In genomic region chr15:67126551-67127333, GRCh38 we compare ENCODE assay signal across 10 cellular contexts.
DNase-seq lines count a peak whose midpoint lies in the region; ATAC-seq and TF ChIP-seq lines count a peak whose summit lies in the region.
"Had no signal": no experiment of that assay in that cellular context is flagged by ENCODE, and none has a peak within 500 bp of the region (broad histone marks: within the 10 kb centered on the region; RNA-seq: fewer than 3 reads in every experiment).

No MANE protein-coding gene starts in this region.

- H3K4me1 Mint-ChIP-seq in activated CD8-positive, alpha-beta T cell treated with anti-CD3 and anti-CD28 coated beads for 36 hours (ENCODE audit: low read depth): peaks cover 59% of the 10 kb centered on the region
- peaks cover 67% of the 10 kb centered on the region for H3K4me1 Mint-ChIP-seq in activated CD8-positive, alpha-beta T cell treated with anti-CD3 and anti-CD28 coated beads, Interleukin-2, amount 10 ng/mL, durations not matched to agents 7 days and 5 days (ENCODE audit: low read depth)
- peaks cover 53% of the 10 kb centered on the region for H3K4me1 Mint-ChIP-seq in WTC11

- no peaks in the 10 kb centered on the region for H3K9me3 ChIP-seq in tibial artery

- peak overlapping the region; percentile 73 to 78 for H3K27ac ChIP-seq in tibial artery
- H3K27ac ChIP-seq: SK-N-MC had no signal

- no peaks in the 10 kb centered on the region for H3K27me3 ChIP-seq in tibial artery
- H3K27me3 ChIP-seq: cardiac muscle cell had no signal

- CTCF ChIA-PET in activated CD8-positive, alpha-beta T cell treated with anti-CD3 and anti-CD28 coated beads for 36 hours (lab: Charles Lee): interaction anchor here (1.0 kb wide), 1 partner anchor 10 kb away, joined by 3 read pairs; no protein-coding TSS in a partner anchor
- CTCF ChIA-PET in activated CD8-positive, alpha-beta T cell treated with anti-CD3 and anti-CD28 coated beads, Interleukin-2, amount 10 ng/mL, durations not matched to agents 7 days and 5 days (lab: Charles Lee): no interaction called here
- CTCF ChIA-PET in WTC11 (lab: Charles Lee): no interaction called here

- H3K36me3 ChIP-seq in tibial artery: no peaks in the 10 kb centered on the region
- H3K36me3 ChIP-seq: cardiac muscle cell had no signal

- no peak overlapping the region for H3K4me3 Mint-ChIP-seq in activated CD8-positive, alpha-beta T cell treated with anti-CD3 and anti-CD28 coated beads for 36 hours
- no peak overlapping the region for H3K4me3 Mint-ChIP-seq in activated CD8-positive, alpha-beta T cell treated with anti-CD3 and anti-CD28 coated beads, Interleukin-2, amount 10 ng/mL, durations not matched to agents 7 days and 5 days
- no peak overlapping the region for H3K4me3 Mint-ChIP-seq in WTC11

- intact Hi-C loops in activated CD8-positive, alpha-beta T cell treated with anti-CD3 and anti-CD28 coated beads for 36 hours (cut with micrococcal nuclease): no loop called here
- intact Hi-C loops in tibial artery (cut with DNase I; ENCODE audit: low total_unique reads): no loop called here

- ATAC-seq in activated CD8-positive, alpha-beta T cell treated with anti-CD3 and anti-CD28 coated beads for 36 hours: no peak
- no peak for ATAC-seq in activated CD8-positive, alpha-beta T cell treated with anti-CD3 and anti-CD28 coated beads, Interleukin-2, amount 10 ng/mL, durations not matched to agents 7 days and 5 days
- ATAC-seq in WTC11 (no peak), left lobe of liver (peak; percentile 94)

- no peak for DNase-seq in activated CD8-positive, alpha-beta T cell treated with anti-CD3 and anti-CD28 coated beads for 36 hours
- DNase-seq in activated CD8-positive, alpha-beta T cell treated with anti-CD3 and anti-CD28 coated beads, Interleukin-2, amount 10 ng/mL, durations not matched to agents 7 days and 5 days: no peak
- DNase-seq in WTC11 (ENCODE audit: low spot score): no peak
- peak; percentile 76 for DNase-seq in left lobe of liver (ENCODE audit: low spot score)
- DNase-seq in tibial artery: peak; percentile 19 to 57
- no peak for DNase-seq in midbrain (lab: John Stamatoyannopoulos, UW)
- no peak for DNase-seq in kidney glomerular epithelial cell (lab: John Stamatoyannopoulos, UW)
- no peak for DNase-seq in effector CD4-positive, alpha-beta T cell

- H3K9me3 Mint-ChIP-seq in activated CD8-positive, alpha-beta T cell treated with anti-CD3 and anti-CD28 coated beads for 36 hours: no peaks in the 10 kb centered on the region
- H3K9me3 Mint-ChIP-seq in activated CD8-positive, alpha-beta T cell treated with anti-CD3 and anti-CD28 coated beads, Interleukin-2, amount 10 ng/mL, durations not matched to agents 7 days and 5 days (ENCODE audit: insufficient read depth): no peaks in the 10 kb centered on the region
- H3K9me3 Mint-ChIP-seq in WTC11: no peaks in the 10 kb centered on the region

- H3K36me3 Mint-ChIP-seq in activated CD8-positive, alpha-beta T cell treated with anti-CD3 and anti-CD28 coated beads for 36 hours (ENCODE audit: low read depth): no peaks in the 10 kb centered on the region
- H3K36me3 Mint-ChIP-seq in activated CD8-positive, alpha-beta T cell treated with anti-CD3 and anti-CD28 coated beads, Interleukin-2, amount 10 ng/mL, durations not matched to agents 7 days and 5 days (ENCODE audit: low read depth): peaks cover 21% of the 10 kb centered on the region
- H3K36me3 Mint-ChIP-seq in WTC11: no peaks in the 10 kb centered on the region

- no peak overlapping the region for H3K4me3 ChIP-seq in tibial artery
- H3K4me3 ChIP-seq: cardiac muscle cell, SK-N-MC had no signal

- POLR2A ChIA-PET in activated CD8-positive, alpha-beta T cell treated with anti-CD3 and anti-CD28 coated beads for 36 hours (lab: Charles Lee): interaction anchor here (0.5 kb wide), 1 partner anchor 42 kb away, joined by 3 read pairs; no protein-coding TSS in a partner anchor
- POLR2A ChIA-PET in activated CD8-positive, alpha-beta T cell treated with anti-CD3 and anti-CD28 coated beads, Interleukin-2, amount 10 ng/mL, durations not matched to agents 7 days and 5 days (lab: Charles Lee): interaction anchor here (1.5 kb wide), 1 partner anchor 8 kb away, joined by 4 read pairs; no protein-coding TSS in a partner anchor
- POLR2A ChIA-PET in WTC11 (lab: Charles Lee): no interaction called here

- peaks cover 0 to 71% (median 60%) of the 10 kb centered on the region in 4 donors for H3K4me1 ChIP-seq in tibial artery

- H3K27ac Mint-ChIP-seq in activated CD8-positive, alpha-beta T cell treated with anti-CD3 and anti-CD28 coated beads for 36 hours: peak overlapping the region; percentile 25
- H3K27ac Mint-ChIP-seq in activated CD8-positive, alpha-beta T cell treated with anti-CD3 and anti-CD28 coated beads, Interleukin-2, amount 10 ng/mL, durations not matched to agents 7 days and 5 days: no peak overlapping the region
- H3K27ac Mint-ChIP-seq in WTC11: peak overlapping the region; percentile 36; the same call in 1 of the 2 replicates

- no peaks in the 10 kb centered on the region for H3K27me3 Mint-ChIP-seq in activated CD8-positive, alpha-beta T cell treated with anti-CD3 and anti-CD28 coated beads for 36 hours
- no peaks in the 10 kb centered on the region for H3K27me3 Mint-ChIP-seq in activated CD8-positive, alpha-beta T cell treated with anti-CD3 and anti-CD28 coated beads, Interleukin-2, amount 10 ng/mL, durations not matched to agents 7 days and 5 days (ENCODE audit: low read depth)
- no peaks in the 10 kb centered on the region for H3K27me3 Mint-ChIP-seq in WTC11 (ENCODE audit: low read depth)

- no peak for TF ChIP-seq CTCF in activated CD8-positive, alpha-beta T cell treated with anti-CD3 and anti-CD28 coated beads for 36 hours (IDR thresholded peaks at IDR 0.05)
- TF ChIP-seq CTCF in WTC11 (IDR thresholded peaks at IDR 0.05) (no peak), tibial artery (IDR thresholded peaks at IDR 0.05) (no peak)

TF ChIP-seq in WTC11, 78 proteins besides CTCF, POLR2A, EP300 and RAD21 (continues in another document):
- TF ChIP-seq CREB1 (CRISPR knock-in tag; IDR thresholded peaks at IDR 0.05) (no peak), ZNF425 (CRISPR knock-in tag; conservative IDR thresholded peaks at IDR 0.05) (no peak), NFYB (CRISPR knock-in tag; conservative IDR thresholded peaks at IDR 0.05; ENCODE audit: low read depth) (no peak), FOXK1 (CRISPR knock-in tag; IDR thresholded peaks at IDR 0.05) (no peak), ZNF532 (CRISPR knock-in tag; IDR thresholded peaks at IDR 0.05; ENCODE audit: borderline replicate concordance) (no peak), USF1 (CRISPR knock-in tag; IDR thresholded peaks at IDR 0.05) (no peak)

Comparison
In these comparisons a context has a peak if more than half of its experiments do, and no peak if none do; other contexts are left out.
1. DNase-seq: peak in left lobe of liver (single experiment) and tibial artery (2 of 2); none in activated CD8-positive, alpha-beta T cell treated with anti-CD3 and anti-CD28 coated beads for 36 hours (single experiment), activated CD8-positive, alpha-beta T cell treated with anti-CD3 and anti-CD28 coated beads, Interleukin-2, amount 10 ng/mL, durations not matched to agents 7 days and 5 days (single experiment), WTC11 (single experiment), midbrain (single experiment), kidney glomerular epithelial cell (single experiment) and effector CD4-positive, alpha-beta T cell (single experiment).